21 cellular contexts compared by ENCODE assay signal in the genomic region with DNA sequence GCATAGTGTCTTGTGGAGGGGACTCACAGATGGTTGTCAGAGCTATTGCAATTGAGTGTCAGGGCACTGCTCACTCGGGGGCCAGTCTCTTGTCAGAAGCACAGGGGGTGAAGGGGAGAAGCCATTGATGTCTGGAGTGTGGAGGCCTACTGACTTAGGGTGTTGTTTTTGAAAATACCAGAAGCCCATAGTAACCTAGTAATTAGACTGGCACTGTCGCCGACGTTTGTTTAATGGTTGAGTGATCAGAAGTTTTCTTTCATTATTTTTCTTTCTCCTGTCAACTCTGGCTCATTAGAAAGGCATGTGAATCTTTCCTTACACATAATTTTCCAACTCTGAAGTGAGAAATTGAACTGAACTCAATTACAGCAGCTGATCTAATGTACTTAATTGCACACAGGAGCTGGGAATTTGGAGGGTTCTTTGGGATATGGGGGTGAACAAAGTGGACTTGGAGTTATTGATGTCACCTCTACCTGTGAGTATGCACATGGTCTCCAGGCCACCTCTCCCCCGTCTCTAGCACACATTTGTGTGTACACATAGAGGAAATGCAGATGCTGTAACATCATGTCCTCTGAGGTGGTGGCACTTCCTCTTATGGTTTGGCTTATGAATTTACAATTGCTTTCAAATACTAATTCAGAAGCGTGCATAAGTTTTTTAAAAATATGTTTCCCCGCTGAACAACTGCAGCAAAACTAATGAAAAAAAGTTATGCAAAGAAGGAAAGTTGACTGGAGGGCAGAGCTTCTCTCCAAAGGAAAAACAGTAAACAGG.
"Had no signal": no experiment of that assay in that cellular context is flagged by ENCODE, and none has a peak within 500 bp of the region (broad histone marks: within the 10 kb centered on the region; RNA-seq: fewer than 3 reads in every experiment).

No MANE protein-coding gene starts in this region.

- H3K9me3 ChIP-seq: mucosa of descending colon, upper lobe of left lung had no signal

- DNase-seq: activated B cell treated with CpG ODN at 0.5 μM for 24 hours; activated CD4-positive, alpha-beta T cell treated with anti-CD3 and anti-CD28 coated beads, Interleukin-2, amount 10 ng/mL, durations not matched to agents 24 days and 14 days; activated CD8-positive, alpha-beta memory T cell treated with anti-CD3 and anti-CD28 coated beads, Interleukin-2, amount 50 U/mL, for 4 hours; activated CD8-positive, alpha-beta T cell treated with anti-CD3 and anti-CD28 coated beads, Interleukin-2, amount 10 ng/mL, durations not matched to agents 7 days and 5 days; activated gamma-delta T cell; activated T-cell treated with anti-CD3 and anti-CD28 coated beads, Interleukin-2, amount 50 U/mL, for 48 hours; amniotic stem cell; effector memory CD8-positive, alpha-beta T cell; islet precursor cell; left ventricle myocardium superior; mucosa of descending colon; naive thymus-derived CD4-positive, alpha-beta T cell; occipital lobe; stimulated activated naive CD8-positive, alpha-beta T cell treated with anti-CD3 and anti-CD28 coated beads, Interleukin-15, amount 100 ng/mL, for 72 hours; upper lobe of left lung had no signal

- H3K36me3 ChIP-seq: upper lobe of left lung had no signal

- H3K4me1 Mint-ChIP-seq: activated B cell treated with CpG ODN at 0.5 μM for 24 hours; activated CD4-positive, alpha-beta T cell treated with anti-CD3 and anti-CD28 coated beads, Interleukin-2, amount 10 ng/mL, durations not matched to agents 24 days and 14 days; memory B cell; stimulated activated naive CD8-positive, alpha-beta T cell treated with anti-CD3 and anti-CD28 coated beads, Interleukin-15, amount 100 ng/mL, for 72 hours had no signal

- H3K27ac ChIP-seq: epithelial cell of prostate, upper lobe of left lung had no signal

- ATAC-seq: activated CD8-positive, alpha-beta T cell treated with anti-CD3 and anti-CD28 coated beads, Interleukin-2, amount 10 ng/mL, durations not matched to agents 7 days and 5 days; effector memory CD8-positive, alpha-beta T cell; left ventricle myocardium superior; mucosa of descending colon; naive thymus-derived CD4-positive, alpha-beta T cell; sciatic nerve; stimulated activated naive CD8-positive, alpha-beta T cell treated with anti-CD3 and anti-CD28 coated beads, Interleukin-15, amount 100 ng/mL, for 72 hours had no signal

- H3K4me3 ChIP-seq: mucosa of descending colon, upper lobe of left lung had no signal

- H3K4me3 Mint-ChIP-seq: activated B cell treated with CpG ODN at 0.5 μM for 24 hours; activated CD4-positive, alpha-beta T cell treated with anti-CD3 and anti-CD28 coated beads, Interleukin-2, amount 10 ng/mL, durations not matched to agents 24 days and 14 days; activated CD8-positive, alpha-beta T cell treated with anti-CD3 and anti-CD28 coated beads, Interleukin-2, amount 10 ng/mL, durations not matched to agents 7 days and 5 days; activated naive CD8-positive, alpha-beta T cell; dendritic cell treated with granulocyte-macrophage colony-stimulating factor and Interleukin-4, amounts not matched to agents 40 ng/mL and 50 ng/mL, for 4 days; effector memory CD8-positive, alpha-beta T cell; memory B cell; naive thymus-derived CD4-positive, alpha-beta T cell; stimulated activated naive CD8-positive, alpha-beta T cell treated with anti-CD3 and anti-CD28 coated beads, Interleukin-15, amount 100 ng/mL, for 72 hours had no signal

- H3K36me3 Mint-ChIP-seq: activated naive CD8-positive, alpha-beta T cell; memory B cell had no signal

- H3K4me1 ChIP-seq: upper lobe of left lung had no signal

- H3K27me3 Mint-ChIP-seq: activated B cell treated with CpG ODN at 0.5 μM for 24 hours; activated CD4-positive, alpha-beta T cell treated with anti-CD3 and anti-CD28 coated beads, Interleukin-2, amount 10 ng/mL, durations not matched to agents 24 days and 14 days; activated naive CD8-positive, alpha-beta T cell; dendritic cell treated with granulocyte-macrophage colony-stimulating factor and Interleukin-4, amounts not matched to agents 40 ng/mL and 50 ng/mL, for 4 days; effector memory CD8-positive, alpha-beta T cell; memory B cell; stimulated activated naive CD8-positive, alpha-beta T cell treated with anti-CD3 and anti-CD28 coated beads, Interleukin-15, amount 100 ng/mL, for 72 hours had no signal

- H3K27ac Mint-ChIP-seq: activated B cell treated with CpG ODN at 0.5 μM for 24 hours; activated CD4-positive, alpha-beta T cell treated with anti-CD3 and anti-CD28 coated beads, Interleukin-2, amount 10 ng/mL, durations not matched to agents 24 days and 14 days; activated CD8-positive, alpha-beta T cell treated with anti-CD3 and anti-CD28 coated beads, Interleukin-2, amount 10 ng/mL, durations not matched to agents 7 days and 5 days; activated naive CD8-positive, alpha-beta T cell; dendritic cell treated with granulocyte-macrophage colony-stimulating factor and Interleukin-4, amounts not matched to agents 40 ng/mL and 50 ng/mL, for 4 days; effector memory CD8-positive, alpha-beta T cell; memory B cell; naive thymus-derived CD4-positive, alpha-beta T cell; progenitor cell of endocrine pancreas; stimulated activated naive CD8-positive, alpha-beta T cell treated with anti-CD3 and anti-CD28 coated beads, Interleukin-15, amount 100 ng/mL, for 72 hours had no signal

- H3K27me3 ChIP-seq: upper lobe of left lung had no signal
